1 cellular context compared by ENCODE assay signal in the genomic region with DNA sequence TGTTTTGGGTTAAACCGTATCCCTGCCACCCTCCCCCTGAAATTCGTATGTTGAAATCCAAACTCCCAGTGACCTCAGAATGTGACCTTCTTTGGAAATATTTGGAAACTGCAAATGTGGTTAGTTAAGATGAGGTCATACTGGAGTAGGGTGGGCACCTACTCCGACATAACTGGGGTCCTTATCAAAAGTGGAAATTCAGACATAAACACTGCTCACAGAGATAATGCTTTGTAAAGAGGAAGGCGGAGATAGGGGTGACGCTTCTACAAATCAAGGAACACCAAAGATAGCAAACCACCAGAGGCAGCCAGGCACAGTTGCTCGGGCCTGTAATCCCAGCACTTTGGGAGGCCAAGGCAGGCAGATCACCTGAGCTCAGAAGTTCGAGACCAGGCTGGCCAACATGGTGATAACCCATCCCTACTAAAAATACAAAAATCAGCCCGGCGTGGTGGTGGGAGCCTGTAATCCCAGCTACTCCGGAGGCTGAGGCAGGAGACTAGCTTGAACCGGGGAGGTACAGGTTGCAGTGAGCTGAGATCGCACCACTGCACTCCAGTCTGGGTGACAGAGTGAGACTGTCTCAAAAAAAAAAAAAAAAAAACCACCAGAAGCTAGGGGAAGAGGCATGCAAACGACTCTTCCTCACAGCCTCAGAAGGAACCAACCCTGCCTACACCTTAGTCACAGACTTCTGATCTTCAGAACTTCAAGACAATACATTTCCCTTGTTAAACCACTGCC.
A peak's percentile ranks its signal among the peaks of the same experiment; 100 is the strongest.
TF ChIP-seq lines count a peak whose summit lies in the region.

No MANE protein-coding gene starts in this region.

TF ChIP-seq in HepG2, 621 proteins besides CTCF, POLR2A, EP300 and RAD21 (continued from another document):
- TF ChIP-seq KMT2A (CRISPR knock-in tag; IDR thresholded peaks at IDR 0.05), result no peak
- peak; percentile 37; the same call in 1 of the 2 replicates for TF ChIP-seq ATF7 (IDR thresholded peaks at IDR 0.05)
- no peak for TF ChIP-seq ATF7 (CRISPR knock-in tag; IDR thresholded peaks at IDR 0.05)
- peak; percentile 58; the same call in 1 of the 2 replicates for TF ChIP-seq ZBTB21 (CRISPR knock-in tag; IDR thresholded peaks at IDR 0.05)
- TF ChIP-seq, protein P1, sequence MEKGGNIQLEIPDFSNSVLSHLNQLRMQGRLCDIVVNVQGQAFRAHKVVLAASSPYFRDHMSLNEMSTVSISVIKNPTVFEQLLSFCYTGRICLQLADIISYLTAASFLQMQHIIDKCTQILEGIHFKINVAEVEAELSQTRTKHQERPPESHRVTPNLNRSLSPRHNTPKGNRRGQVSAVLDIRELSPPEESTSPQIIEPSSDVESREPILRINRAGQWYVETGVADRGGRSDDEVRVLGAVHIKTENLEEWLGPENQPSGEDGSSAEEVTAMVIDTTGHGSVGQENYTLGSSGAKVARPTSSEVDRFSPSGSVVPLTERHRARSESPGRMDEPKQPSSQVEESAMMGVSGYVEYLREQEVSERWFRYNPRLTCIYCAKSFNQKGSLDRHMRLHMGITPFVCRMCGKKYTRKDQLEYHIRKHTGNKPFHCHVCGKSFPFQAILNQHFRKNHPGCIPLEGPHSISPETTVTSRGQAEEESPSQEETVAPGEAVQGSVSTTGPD (CRISPR knock-in tag; IDR thresholded peaks at IDR 0.05), result no peak
- TF ChIP-seq TMF1 (CRISPR knock-in tag; IDR thresholded peaks at IDR 0.05; ENCODE audit: low read depth), result no peak
- TF ChIP-seq RFX5 (IDR thresholded peaks at IDR 0.05; ENCODE audit: low read depth, low read length), result no peak
